ENCODE assay signal across 8 cellular contexts in the genomic region with DNA sequence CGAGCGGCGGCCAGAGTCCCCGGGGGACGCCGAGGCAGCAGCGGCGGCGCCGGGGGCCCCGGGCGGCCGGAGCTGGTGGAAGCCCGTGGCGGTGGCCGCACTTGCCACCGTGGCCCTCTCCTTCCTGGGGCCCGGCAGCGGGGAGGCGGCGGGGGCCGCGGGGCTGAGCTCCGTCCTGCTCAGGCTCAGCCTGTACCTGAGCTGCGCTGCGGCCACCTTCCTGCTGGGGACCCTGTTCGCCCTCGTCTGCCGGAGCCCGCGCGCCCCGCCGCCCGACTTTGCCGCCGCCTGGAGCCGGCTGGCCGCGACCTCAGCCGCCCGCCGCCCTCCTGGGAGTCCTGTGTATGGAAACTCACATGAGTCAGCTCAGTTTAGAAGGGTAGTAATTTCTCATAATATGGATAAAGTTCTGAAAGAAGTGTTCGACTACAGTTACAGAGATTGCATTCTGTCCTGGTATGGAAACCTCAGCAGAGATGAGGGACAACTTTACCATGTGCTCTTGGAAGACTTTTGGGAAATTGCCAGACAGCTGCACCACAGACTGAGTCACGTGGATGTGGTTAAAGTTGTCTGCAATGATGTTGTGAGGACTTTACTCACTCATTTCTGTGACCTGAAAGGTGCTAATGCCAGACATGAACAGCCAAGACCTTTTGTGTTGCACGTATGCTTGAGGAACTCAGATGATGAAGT.
DNase-seq lines count a peak whose midpoint lies in the region; ATAC-seq and TF ChIP-seq lines count a peak whose summit lies in the region.
"Not testable (repeated sequence)": the region's sequence is repeated elsewhere in the genome, so short reads cannot be mapped to it uniquely, and the experiment has no call there.

No MANE protein-coding gene starts in this region.

- in situ Hi-C loops in HAP-1 (cut with MboI; ENCODE audit: low sequenced_read_pairs) = not testable (repeated sequence)

- not testable (repeated sequence) for H3K9me3 ChIP-seq in ES-I3 (ENCODE audit: control insufficient read depth, insufficient read depth, low read length); HAP-1

- not testable (repeated sequence) for TF ChIP-seq CTCF in glutamatergic neuron (IDR thresholded peaks at IDR 0.05; ENCODE audit: partially characterized antibody, unreplicated experiment)

- H3K27me3 ChIP-seq in HAP-1 (ENCODE audit: low read depth) = not testable (repeated sequence)

- not testable (repeated sequence) for H3K4me3 ChIP-seq in HAP-1

- TF ChIP-seq RAD21 in Ishikawa (IDR thresholded peaks at IDR 0.05; ENCODE audit: low read depth) = not testable (repeated sequence)

- not testable (repeated sequence) for TF ChIP-seq EP300 in Ishikawa (IDR thresholded peaks at IDR 0.05; ENCODE audit: borderline replicate concordance)

- DNase-seq in HAP-1 (ENCODE audit: low spot score in 2 of 2) (peak; percentile 25 to 62), glutamatergic neuron (peak; percentile 60), occipital lobe (lab: John Stamatoyannopoulos, UW) (peak; percentile 7)
- DNase-seq in T-helper 2 cell treated with Interferon-gamma antibody and Interleukin-4, amounts not matched to agents 5 μg/mL and 100 μg/mL, for 36 hours (ENCODE audit: low spot score) = peak; percentile 62
- DNase-seq in activated naive CD8-positive, alpha-beta T cell treated with anti-CD3 and anti-CD28 coated beads, Interleukin-2, amount 50 U/mL, for 24 hours = peak; percentile 57

- not testable (repeated sequence) for H3K9me3 Mint-ChIP-seq in T-helper 2 cell treated with Interferon-gamma antibody and Interleukin-4, amounts not matched to agents 5 μg/mL and 100 μg/mL, for 36 hours; activated naive CD8-positive, alpha-beta T cell treated with anti-CD3 and anti-CD28 coated beads, Interleukin-2, amount 50 U/mL, for 24 hours; glutamatergic neuron (ENCODE audit: unreplicated experiment); stimulated activated naive CD8-positive, alpha-beta T cell treated with anti-CD3 and anti-CD28 coated beads, Interleukin-15, Interleukin-2, amounts not matched to agents 100 ng/mL and 50 ng/mL, for 24 hours

- H3K27me3 Mint-ChIP-seq in T-helper 2 cell treated with Interferon-gamma antibody and Interleukin-4, amounts not matched to agents 5 μg/mL and 100 μg/mL, for 36 hours (ENCODE audit: low read depth); activated naive CD8-positive, alpha-beta T cell treated with anti-CD3 and anti-CD28 coated beads, Interleukin-2, amount 50 U/mL, for 24 hours; glutamatergic neuron (ENCODE audit: unreplicated experiment); stimulated activated naive CD8-positive, alpha-beta T cell treated with anti-CD3 and anti-CD28 coated beads, Interleukin-15, Interleukin-2, amounts not matched to agents 100 ng/mL and 50 ng/mL, for 24 hours: not testable (repeated sequence)

- peak overlapping the region; percentile 71 for H3K4me3 Mint-ChIP-seq in T-helper 2 cell treated with Interferon-gamma antibody and Interleukin-4, amounts not matched to agents 5 μg/mL and 100 μg/mL, for 36 hours
- peak overlapping the region; percentile 75 for H3K4me3 Mint-ChIP-seq in activated naive CD8-positive, alpha-beta T cell treated with anti-CD3 and anti-CD28 coated beads, Interleukin-2, amount 50 U/mL, for 24 hours
- H3K4me3 Mint-ChIP-seq in glutamatergic neuron (ENCODE audit: unreplicated experiment) = peak overlapping the region; percentile 53
- peak overlapping the region; percentile 78 for H3K4me3 Mint-ChIP-seq in stimulated activated naive CD8-positive, alpha-beta T cell treated with anti-CD3 and anti-CD28 coated beads, Interleukin-15, Interleukin-2, amounts not matched to agents 100 ng/mL and 50 ng/mL, for 24 hours

- H3K9ac ChIP-seq in ES-I3 (ENCODE audit: low read depth, low read length) = peak overlapping the region; percentile 50; the same call in 1 of the 2 replicates

- not testable (repeated sequence) for H3K36me3 Mint-ChIP-seq in T-helper 2 cell treated with Interferon-gamma antibody and Interleukin-4, amounts not matched to agents 5 μg/mL and 100 μg/mL, for 36 hours (ENCODE audit: low read depth); activated naive CD8-positive, alpha-beta T cell treated with anti-CD3 and anti-CD28 coated beads, Interleukin-2, amount 50 U/mL, for 24 hours (ENCODE audit: low read depth); stimulated activated naive CD8-positive, alpha-beta T cell treated with anti-CD3 and anti-CD28 coated beads, Interleukin-15, Interleukin-2, amounts not matched to agents 100 ng/mL and 50 ng/mL, for 24 hours (ENCODE audit: low read depth)
- peaks cover 14% of the 10 kb centered on the region for H3K36me3 Mint-ChIP-seq in glutamatergic neuron (ENCODE audit: unreplicated experiment)

- peak overlapping the region; percentile 76 for H3K27ac Mint-ChIP-seq in T-helper 2 cell treated with Interferon-gamma antibody and Interleukin-4, amounts not matched to agents 5 μg/mL and 100 μg/mL, for 36 hours
- peak overlapping the region; percentile 90 for H3K27ac Mint-ChIP-seq in activated naive CD8-positive, alpha-beta T cell treated with anti-CD3 and anti-CD28 coated beads, Interleukin-2, amount 50 U/mL, for 24 hours
- not testable (repeated sequence) for H3K27ac Mint-ChIP-seq in glutamatergic neuron (ENCODE audit: unreplicated experiment)
- peak overlapping the region; percentile 90 for H3K27ac Mint-ChIP-seq in stimulated activated naive CD8-positive, alpha-beta T cell treated with anti-CD3 and anti-CD28 coated beads, Interleukin-15, Interleukin-2, amounts not matched to agents 100 ng/mL and 50 ng/mL, for 24 hours

- not testable (repeated sequence) for H3K36me3 ChIP-seq in ES-I3 (ENCODE audit: insufficient read depth, low read length); HAP-1 (replicated peaks)

- H3K4me1 ChIP-seq in ES-I3 (ENCODE audit: insufficient read depth, low read length) = peaks cover 23% of the 10 kb centered on the region
- not testable (repeated sequence) for H3K4me1 ChIP-seq in HAP-1

- ATAC-seq in activated naive CD8-positive, alpha-beta T cell treated with anti-CD3 and anti-CD28 coated beads, Interleukin-2, amount 50 U/mL, for 24 hours = peak; percentile 72

- peaks cover 31% of the 10 kb centered on the region for H3K4me1 Mint-ChIP-seq in T-helper 2 cell treated with Interferon-gamma antibody and Interleukin-4, amounts not matched to agents 5 μg/mL and 100 μg/mL, for 36 hours (ENCODE audit: low read depth)
- peaks cover 24% of the 10 kb centered on the region for H3K4me1 Mint-ChIP-seq in activated naive CD8-positive, alpha-beta T cell treated with anti-CD3 and anti-CD28 coated beads, Interleukin-2, amount 50 U/mL, for 24 hours
- not testable (repeated sequence) for H3K4me1 Mint-ChIP-seq in glutamatergic neuron (ENCODE audit: low read depth, unreplicated experiment)
- peaks cover 30% of the 10 kb centered on the region for H3K4me1 Mint-ChIP-seq in stimulated activated naive CD8-positive, alpha-beta T cell treated with anti-CD3 and anti-CD28 coated beads, Interleukin-15, Interleukin-2, amounts not matched to agents 100 ng/mL and 50 ng/mL, for 24 hours (ENCODE audit: low read depth)

TF ChIP-seq in Ishikawa, 13 proteins besides CTCF, POLR2A, EP300 and RAD21:
- TF ChIP-seq MAX (IDR thresholded peaks at IDR 0.05) (peak; percentile 61), ZBTB7A (IDR thresholded peaks at IDR 0.05; ENCODE audit: low read depth) (0 out of 2 replicates have a peak, but pooled peaks have one; percentile 28)

Comparison
In these comparisons a context has a peak if more than half of its experiments do, and no peak if none do; other contexts are left out.
1. DNase-seq: peak in every context shown above with its lines; median percentile 62 in T-helper 2 cell treated with Interferon-gamma antibody and Interleukin-4, amounts not matched to agents 5 μg/mL and 100 μg/mL, for 36 hours; 60 in glutamatergic neuron; 57 in activated naive CD8-positive, alpha-beta T cell treated with anti-CD3 and anti-CD28 coated beads, Interleukin-2, amount 50 U/mL, for 24 hours; 44 in HAP-1; 7 in occipital lobe.